8 cellular contexts compared by ENCODE assay signal in the genomic region with DNA sequence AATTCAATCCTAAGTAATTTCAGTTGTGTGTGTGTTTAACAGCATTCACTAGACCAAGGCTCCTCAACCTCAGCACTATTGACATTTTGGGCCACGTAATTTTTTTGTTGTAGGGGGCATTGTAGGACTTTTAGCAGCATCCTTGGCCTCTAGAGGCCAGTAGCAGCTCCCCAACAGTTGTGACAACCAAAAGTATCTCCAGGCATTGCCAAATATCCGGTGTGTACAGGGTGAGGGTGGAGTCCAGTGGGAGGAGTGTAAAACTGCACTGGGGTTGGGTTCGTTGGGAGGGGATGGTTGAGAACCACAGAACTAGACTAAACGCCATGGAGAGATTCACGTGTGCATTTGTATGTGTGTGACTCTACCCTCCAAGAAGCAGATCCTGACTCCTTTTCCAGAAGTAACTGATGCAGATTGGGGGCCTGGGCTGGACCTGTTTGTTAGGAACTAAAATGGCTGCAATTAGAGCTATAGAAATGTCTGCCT. TPM values are rescaled to one million over a fixed set of nuclear protein-coding genes. Genes with fewer than 3 reads are reported as not detected.
A peak's percentile ranks its signal among the peaks of the same experiment; 100 is the strongest.
DNase-seq lines count a peak whose midpoint lies in the region; ATAC-seq, FAIRE-seq and TF ChIP-seq lines count a peak whose summit lies in the region.

No MANE protein-coding gene starts in this region.

- peak; percentile 99 for ATAC-seq in T-helper 17 cell
- peak; percentile 97 to 99 for ATAC-seq in naive thymus-derived CD8-positive, alpha-beta T cell

- no peaks in the 10 kb centered on the region for H3K36me3 Mint-ChIP-seq in T-helper 17 cell (ENCODE audit: low read depth)
- no peaks in the 10 kb centered on the region for H3K36me3 Mint-ChIP-seq in naive thymus-derived CD8-positive, alpha-beta T cell

- DNase-seq in GM19239 (ENCODE audit: insufficient read length, low spot score): peak; percentile 32
- DNase-seq in HT1080 (ENCODE audit: low read depth): peak; percentile 91
- peak in 2 of 3 donors; percentile 30 to 31 for DNase-seq in T-helper 17 cell
- DNase-seq in central memory CD4-positive, alpha-beta T cell: peak; percentile 73
- peak in 9 of 10 donors; percentile 18 to 73 (median 50) for DNase-seq in naive thymus-derived CD8-positive, alpha-beta T cell
- DNase-seq in NCI-H1105 (lab: John Stamatoyannopoulos, UW): no peak
- DNase-seq in frontal cortex (ENCODE audit: low spot score in 2 of 2): no peak

- peak overlapping the region; percentile 86 for H3K27ac Mint-ChIP-seq in T-helper 17 cell
- peak overlapping the region in 6 of 10 donors; percentile 4 to 44 (median 34) for H3K27ac Mint-ChIP-seq in naive thymus-derived CD8-positive, alpha-beta T cell

- FAIRE-seq in GM19239 (lab: Jason Lieb, UNC) (peak; percentile 93), frontal cortex (lab: Jason Lieb, UNC) (no peak)

- no peaks in the 10 kb centered on the region for H3K9me3 Mint-ChIP-seq in naive thymus-derived CD8-positive, alpha-beta T cell

- H3K4me1 Mint-ChIP-seq in T-helper 17 cell: peaks cover 24% of the 10 kb centered on the region
- peaks cover 3 to 16% (median 13%) of the 10 kb centered on the region in 4 donors for H3K4me1 Mint-ChIP-seq in naive thymus-derived CD8-positive, alpha-beta T cell

- peak overlapping the region; percentile 45 for H3K4me3 Mint-ChIP-seq in T-helper 17 cell
- peak overlapping the region in 2 of 10 donors; percentile 33 to 34 for H3K4me3 Mint-ChIP-seq in naive thymus-derived CD8-positive, alpha-beta T cell

- no peaks in the 10 kb centered on the region for H3K9me3 ChIP-seq in T-helper 17 cell (ENCODE audit: control insufficient read depth, low read length, poor library complexity, severe bottlenecking)

- POLR2A ChIA-PET in naive thymus-derived CD8-positive, alpha-beta T cell (lab: Charles Lee): interaction anchor here (0.6 kb wide), 1 partner anchor 8 kb away, joined by 3 read pairs; no protein-coding TSS in a partner anchor

- peak; percentile 23 for TF ChIP-seq CTCF in C4-2B (conservative IDR thresholded peaks at IDR 0.05)

- no peaks in the 10 kb centered on the region for H3K27me3 Mint-ChIP-seq in T-helper 17 cell
- peaks cover 0 to 2% (median 0%) of the 10 kb centered on the region in 5 donors for H3K27me3 Mint-ChIP-seq in naive thymus-derived CD8-positive, alpha-beta T cell

- no peak overlapping the region for H3K27ac ChIP-seq in C4-2B

RNA-seq across cellular contexts. Expression of gene PHF21A, which starts 5.9 kb away (rescaled TPM):
- 4.2 and 7.0 TPM in 2 replicates for total RNA-seq in HT1080 (2014; rRNA removed; shearing (Covaris generic))
- polyA plus RNA-seq in HT1080 (2015; cell fraction: cytosol; rRNA removed): 15.1 and 25.4 TPM in 2 replicates
- 28.6 and 33.3 TPM in 2 replicates for polyA plus RNA-seq in HT1080 (2015; cell fraction: nucleus; rRNA removed)
- 100 to 1,000 TPM; 103 to 105 TPM for total RNA-seq in T-helper 17 cell
- total RNA-seq in naive thymus-derived CD8-positive, alpha-beta T cell: 10 to 100 TPM; 55.7 to 60.7 TPM
- 1 to 10 TPM; 4.9 to 9.2 (median 6.6) TPM for polyA plus RNA-seq in naive thymus-derived CD8-positive, alpha-beta T cell
- total RNA-seq in frontal cortex: 28.9 TPM

Comparison
In these comparisons a context has a peak if more than half of its experiments do, and no peak if none do; other contexts are left out.
1. DNase-seq: peak in GM19239 (single experiment), HT1080 (single experiment), T-helper 17 cell (2 of 3), central memory CD4-positive, alpha-beta T cell (single experiment) and naive thymus-derived CD8-positive, alpha-beta T cell (9 of 10); none in NCI-H1105 (single experiment) and frontal cortex (0 of 2).